28 cellular contexts compared by ENCODE assay signal in the genomic region with DNA sequence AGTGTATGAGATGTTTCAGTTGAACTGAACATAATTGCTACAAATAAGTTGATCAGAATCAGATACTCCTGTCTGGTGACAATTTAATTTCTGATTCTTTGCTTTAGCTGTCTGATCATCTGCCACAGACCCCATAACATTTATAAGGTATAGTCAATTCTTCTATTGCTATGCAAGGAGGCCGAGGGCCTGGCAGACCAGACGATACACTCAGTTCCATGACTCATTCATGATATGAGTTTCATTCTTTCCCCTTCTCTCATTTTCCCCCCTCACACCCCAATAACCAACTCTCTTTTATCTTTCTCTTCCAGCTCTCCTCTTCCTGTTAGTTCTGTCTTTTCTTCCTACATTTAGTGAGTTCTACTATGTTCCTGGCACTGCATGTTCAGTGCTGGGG.
"Had no signal": no experiment of that assay in that cellular context is flagged by ENCODE, and none has a peak within 500 bp of the region (broad histone marks: within the 10 kb centered on the region; RNA-seq: fewer than 3 reads in every experiment).

No MANE protein-coding gene starts in this region.

- H3K27me3 Mint-ChIP-seq: natural killer cell treated with Interleukin-12 subunit alpha and Interleukin-12 subunit beta and Interleukin-15 and Interleukin-18, amount 100 ng/mL, for 72 hours had no signal

- H3K27me3 ChIP-seq: neutrophil, ovary, right lobe of liver, sigmoid colon, stomach, thyroid gland, tibial nerve, upper lobe of left lung, vagina had no signal

- H3K4me1 ChIP-seq: parathyroid adenoma, right lobe of liver, tibial nerve, upper lobe of left lung, vagina had no signal

- ATAC-seq: naive thymus-derived CD8-positive, alpha-beta T cell; natural killer cell treated with Interleukin-12 subunit alpha and Interleukin-12 subunit beta and Interleukin-15 and Interleukin-18, amount 100 ng/mL, for 72 hours; psoas muscle; right cardiac atrium; right lobe of liver; stimulated activated effector memory CD8-positive, alpha-beta T cell treated with anti-CD3 and anti-CD28 coated beads, Interleukin-12 subunit alpha, Interleukin-12 subunit beta, amount 100 ng/mL, for 72 hours; stimulated activated naive B cell treated with anti-CD40 and anti-IgM and Interleukin-4, amounts not matched to agents 10 μg/mL and 1 μg/mL and 100 μg/mL, for 72 hours had no signal

- H3K36me3 Mint-ChIP-seq: naive thymus-derived CD8-positive, alpha-beta T cell; natural killer cell treated with Interleukin-12 subunit alpha and Interleukin-12 subunit beta and Interleukin-15 and Interleukin-18, amount 100 ng/mL, for 72 hours; stimulated activated effector memory CD8-positive, alpha-beta T cell treated with anti-CD3 and anti-CD28 coated beads, Interleukin-12 subunit alpha, Interleukin-12 subunit beta, amount 100 ng/mL, for 72 hours; stimulated activated naive B cell treated with anti-CD40 and anti-IgM and Interleukin-4, amounts not matched to agents 10 μg/mL and 1 μg/mL and 100 μg/mL, for 72 hours had no signal

- H3K9me3 Mint-ChIP-seq: natural killer cell treated with Interleukin-12 subunit alpha and Interleukin-12 subunit beta and Interleukin-15 and Interleukin-18, amount 100 ng/mL, for 72 hours; nephron progenitor cell; stimulated activated effector memory CD8-positive, alpha-beta T cell treated with anti-CD3 and anti-CD28 coated beads, Interleukin-12 subunit alpha, Interleukin-12 subunit beta, amount 100 ng/mL, for 72 hours; stimulated activated naive B cell treated with anti-CD40 and anti-IgM and Interleukin-4, amounts not matched to agents 10 μg/mL and 1 μg/mL and 100 μg/mL, for 72 hours had no signal

- H3K27ac Mint-ChIP-seq: naive thymus-derived CD8-positive, alpha-beta T cell; natural killer cell treated with Interleukin-12 subunit alpha and Interleukin-12 subunit beta and Interleukin-15 and Interleukin-18, amount 100 ng/mL, for 72 hours; progenitor cell of endocrine pancreas; stimulated activated effector memory CD8-positive, alpha-beta T cell treated with anti-CD3 and anti-CD28 coated beads, Interleukin-12 subunit alpha, Interleukin-12 subunit beta, amount 100 ng/mL, for 72 hours; stimulated activated naive B cell treated with anti-CD40 and anti-IgM and Interleukin-4, amounts not matched to agents 10 μg/mL and 1 μg/mL and 100 μg/mL, for 72 hours had no signal

- H3K36me3 ChIP-seq: neutrophil, ovary, right lobe of liver, sigmoid colon, stomach, thoracic aorta, thyroid gland, tibial nerve, upper lobe of left lung, vagina had no signal

- H3K9ac ChIP-seq: parathyroid adenoma had no signal

- DNase-seq: naive thymus-derived CD8-positive, alpha-beta T cell; nephron progenitor cell; nucleus accumbens; ovary; psoas muscle; right cardiac atrium; right lobe of liver; sigmoid colon; small intestine; stimulated activated CD4-positive, alpha-beta T cell treated with anti-CD3 and anti-CD28 coated beads, Interleukin-15, amount 100 ng/mL, for 24 hours; stimulated activated CD4-positive, alpha-beta T cell treated with anti-CD3 and anti-CD28 coated beads, Interleukin-2, amount 100 ng/mL, for 24 hours; stimulated activated CD4-positive, alpha-beta T cell treated with anti-CD3 and anti-CD28 coated beads, Interleukin-2, amount 100 ng/mL, for 48 hours; stimulated activated CD4-positive, alpha-beta T cell treated with anti-CD3 and anti-CD28 coated beads, Interleukin-4, amount 100 ng/mL, for 24 hours; stimulated activated naive B cell treated with anti-CD40 and anti-IgM and Interleukin-4, amounts not matched to agents 10 μg/mL and 1 μg/mL and 100 μg/mL, for 72 hours; stimulated activated naive CD4-positive, alpha-beta T cell treated with Interleukin-2 at 50 U/mL for 16 hours; stomach; thyroid gland; trophoblast cell; upper lobe of left lung had no signal

- H3K9me3 ChIP-seq: neutrophil, ovary, psoas muscle, right lobe of liver, sigmoid colon, stomach, thoracic aorta, thyroid gland, tibial nerve, upper lobe of left lung, vagina had no signal

- H3K4me3 ChIP-seq: ovary, psoas muscle, right lobe of liver, sigmoid colon, stomach, thoracic aorta, thyroid gland, tibial nerve, upper lobe of left lung, vagina had no signal

- H3K27ac ChIP-seq: neutrophil, ovary, parathyroid adenoma, psoas muscle, right lobe of liver, sigmoid colon, stomach, thoracic aorta, thyroid gland, tibial nerve, upper lobe of left lung, vagina had no signal

- H3K4me1 Mint-ChIP-seq: neural crest cell; stimulated activated effector memory CD8-positive, alpha-beta T cell treated with anti-CD3 and anti-CD28 coated beads, Interleukin-12 subunit alpha, Interleukin-12 subunit beta, amount 100 ng/mL, for 72 hours; stimulated activated naive B cell treated with anti-CD40 and anti-IgM and Interleukin-4, amounts not matched to agents 10 μg/mL and 1 μg/mL and 100 μg/mL, for 72 hours had no signal

- H3K4me3 Mint-ChIP-seq: naive thymus-derived CD8-positive, alpha-beta T cell; natural killer cell treated with Interleukin-12 subunit alpha and Interleukin-12 subunit beta and Interleukin-15 and Interleukin-18, amount 100 ng/mL, for 72 hours; nephron progenitor cell; neural crest cell; stimulated activated effector memory CD8-positive, alpha-beta T cell treated with anti-CD3 and anti-CD28 coated beads, Interleukin-12 subunit alpha, Interleukin-12 subunit beta, amount 100 ng/mL, for 72 hours; stimulated activated naive B cell treated with anti-CD40 and anti-IgM and Interleukin-4, amounts not matched to agents 10 μg/mL and 1 μg/mL and 100 μg/mL, for 72 hours had no signal
